In the genomic region with DNA sequence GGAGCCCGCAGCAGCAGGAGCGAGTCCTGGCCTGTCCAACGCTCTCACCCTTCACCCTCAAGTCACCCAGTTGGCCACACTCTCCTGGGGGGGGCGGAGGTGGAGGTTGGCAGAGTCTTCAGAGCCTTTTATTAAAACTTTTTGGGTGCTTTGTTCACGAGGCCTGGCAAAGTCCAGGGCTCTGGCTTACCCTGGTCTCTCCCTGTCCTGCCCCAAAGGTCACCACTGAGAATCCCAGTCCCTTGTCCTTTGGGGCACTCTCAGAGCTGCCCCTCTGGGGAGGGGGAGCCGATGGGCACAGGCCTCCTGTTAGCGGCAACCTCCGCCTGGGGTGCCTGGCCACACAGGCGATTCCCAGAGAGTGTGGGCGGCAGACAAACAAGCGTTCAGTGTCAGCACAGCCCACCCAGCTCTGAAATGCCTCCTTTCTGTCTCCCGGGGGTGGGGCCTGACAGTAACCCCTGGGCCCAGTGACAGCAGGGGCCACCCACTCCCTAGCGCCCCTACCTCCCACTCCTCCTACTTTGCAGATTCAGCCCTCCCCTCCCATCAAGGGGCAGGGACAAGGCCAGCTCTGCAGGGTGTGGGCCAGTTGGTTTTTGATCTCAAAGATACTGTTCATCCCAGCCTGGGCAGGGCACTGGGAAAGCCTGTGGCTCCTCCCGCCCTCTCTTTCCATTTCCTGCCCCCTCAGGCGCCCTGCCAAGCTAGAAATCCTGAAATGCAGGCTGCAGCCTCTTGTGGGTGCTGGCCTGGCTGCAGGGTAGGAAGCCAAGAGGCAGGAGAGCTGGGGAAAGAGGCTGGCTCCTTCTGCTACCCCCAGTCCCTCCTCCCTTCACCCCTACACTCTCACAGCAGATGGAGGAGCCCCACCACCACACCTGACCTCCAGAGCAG, we compare ENCODE assay signal across 1 cellular context.
TF ChIP-seq lines count a peak whose summit lies in the region.

No MANE protein-coding gene starts in this region.

TF ChIP-seq in GM23338, 12 proteins besides CTCF, POLR2A, EP300 and RAD21 (continued from another document):
- TF ChIP-seq, protein P1, sequence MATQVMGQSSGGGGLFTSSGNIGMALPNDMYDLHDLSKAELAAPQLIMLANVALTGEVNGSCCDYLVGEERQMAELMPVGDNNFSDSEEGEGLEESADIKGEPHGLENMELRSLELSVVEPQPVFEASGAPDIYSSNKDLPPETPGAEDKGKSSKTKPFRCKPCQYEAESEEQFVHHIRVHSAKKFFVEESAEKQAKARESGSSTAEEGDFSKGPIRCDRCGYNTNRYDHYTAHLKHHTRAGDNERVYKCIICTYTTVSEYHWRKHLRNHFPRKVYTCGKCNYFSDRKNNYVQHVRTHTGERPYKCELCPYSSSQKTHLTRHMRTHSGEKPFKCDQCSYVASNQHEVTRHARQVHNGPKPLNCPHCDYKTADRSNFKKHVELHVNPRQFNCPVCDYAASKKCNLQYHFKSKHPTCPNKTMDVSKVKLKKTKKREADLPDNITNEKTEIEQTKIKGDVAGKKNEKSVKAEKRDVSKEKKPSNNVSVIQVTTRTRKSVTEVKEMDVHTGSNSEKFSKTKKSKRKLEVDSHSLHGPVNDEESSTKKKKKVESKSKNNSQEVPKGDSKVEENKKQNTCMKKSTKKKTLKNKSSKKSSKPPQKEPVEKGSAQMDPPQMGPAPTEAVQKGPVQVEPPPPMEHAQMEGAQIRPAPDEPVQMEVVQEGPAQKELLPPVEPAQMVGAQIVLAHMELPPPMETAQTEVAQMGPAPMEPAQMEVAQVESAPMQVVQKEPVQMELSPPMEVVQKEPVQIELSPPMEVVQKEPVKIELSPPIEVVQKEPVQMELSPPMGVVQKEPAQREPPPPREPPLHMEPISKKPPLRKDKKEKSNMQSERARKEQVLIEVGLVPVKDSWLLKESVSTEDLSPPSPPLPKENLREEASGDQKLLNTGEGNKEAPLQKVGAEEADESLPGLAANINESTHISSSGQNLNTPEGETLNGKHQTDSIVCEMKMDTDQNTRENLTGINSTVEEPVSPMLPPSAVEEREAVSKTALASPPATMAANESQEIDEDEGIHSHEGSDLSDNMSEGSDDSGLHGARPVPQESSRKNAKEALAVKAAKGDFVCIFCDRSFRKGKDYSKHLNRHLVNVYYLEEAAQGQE (IDR thresholded peaks at IDR 0.05; ENCODE audit: unreplicated experiment): no peak
- no peak for TF ChIP-seq EZH2 (IDR thresholded peaks at IDR 0.05; ENCODE audit: low read depth, unreplicated experiment)
- TF ChIP-seq, protein P2, sequence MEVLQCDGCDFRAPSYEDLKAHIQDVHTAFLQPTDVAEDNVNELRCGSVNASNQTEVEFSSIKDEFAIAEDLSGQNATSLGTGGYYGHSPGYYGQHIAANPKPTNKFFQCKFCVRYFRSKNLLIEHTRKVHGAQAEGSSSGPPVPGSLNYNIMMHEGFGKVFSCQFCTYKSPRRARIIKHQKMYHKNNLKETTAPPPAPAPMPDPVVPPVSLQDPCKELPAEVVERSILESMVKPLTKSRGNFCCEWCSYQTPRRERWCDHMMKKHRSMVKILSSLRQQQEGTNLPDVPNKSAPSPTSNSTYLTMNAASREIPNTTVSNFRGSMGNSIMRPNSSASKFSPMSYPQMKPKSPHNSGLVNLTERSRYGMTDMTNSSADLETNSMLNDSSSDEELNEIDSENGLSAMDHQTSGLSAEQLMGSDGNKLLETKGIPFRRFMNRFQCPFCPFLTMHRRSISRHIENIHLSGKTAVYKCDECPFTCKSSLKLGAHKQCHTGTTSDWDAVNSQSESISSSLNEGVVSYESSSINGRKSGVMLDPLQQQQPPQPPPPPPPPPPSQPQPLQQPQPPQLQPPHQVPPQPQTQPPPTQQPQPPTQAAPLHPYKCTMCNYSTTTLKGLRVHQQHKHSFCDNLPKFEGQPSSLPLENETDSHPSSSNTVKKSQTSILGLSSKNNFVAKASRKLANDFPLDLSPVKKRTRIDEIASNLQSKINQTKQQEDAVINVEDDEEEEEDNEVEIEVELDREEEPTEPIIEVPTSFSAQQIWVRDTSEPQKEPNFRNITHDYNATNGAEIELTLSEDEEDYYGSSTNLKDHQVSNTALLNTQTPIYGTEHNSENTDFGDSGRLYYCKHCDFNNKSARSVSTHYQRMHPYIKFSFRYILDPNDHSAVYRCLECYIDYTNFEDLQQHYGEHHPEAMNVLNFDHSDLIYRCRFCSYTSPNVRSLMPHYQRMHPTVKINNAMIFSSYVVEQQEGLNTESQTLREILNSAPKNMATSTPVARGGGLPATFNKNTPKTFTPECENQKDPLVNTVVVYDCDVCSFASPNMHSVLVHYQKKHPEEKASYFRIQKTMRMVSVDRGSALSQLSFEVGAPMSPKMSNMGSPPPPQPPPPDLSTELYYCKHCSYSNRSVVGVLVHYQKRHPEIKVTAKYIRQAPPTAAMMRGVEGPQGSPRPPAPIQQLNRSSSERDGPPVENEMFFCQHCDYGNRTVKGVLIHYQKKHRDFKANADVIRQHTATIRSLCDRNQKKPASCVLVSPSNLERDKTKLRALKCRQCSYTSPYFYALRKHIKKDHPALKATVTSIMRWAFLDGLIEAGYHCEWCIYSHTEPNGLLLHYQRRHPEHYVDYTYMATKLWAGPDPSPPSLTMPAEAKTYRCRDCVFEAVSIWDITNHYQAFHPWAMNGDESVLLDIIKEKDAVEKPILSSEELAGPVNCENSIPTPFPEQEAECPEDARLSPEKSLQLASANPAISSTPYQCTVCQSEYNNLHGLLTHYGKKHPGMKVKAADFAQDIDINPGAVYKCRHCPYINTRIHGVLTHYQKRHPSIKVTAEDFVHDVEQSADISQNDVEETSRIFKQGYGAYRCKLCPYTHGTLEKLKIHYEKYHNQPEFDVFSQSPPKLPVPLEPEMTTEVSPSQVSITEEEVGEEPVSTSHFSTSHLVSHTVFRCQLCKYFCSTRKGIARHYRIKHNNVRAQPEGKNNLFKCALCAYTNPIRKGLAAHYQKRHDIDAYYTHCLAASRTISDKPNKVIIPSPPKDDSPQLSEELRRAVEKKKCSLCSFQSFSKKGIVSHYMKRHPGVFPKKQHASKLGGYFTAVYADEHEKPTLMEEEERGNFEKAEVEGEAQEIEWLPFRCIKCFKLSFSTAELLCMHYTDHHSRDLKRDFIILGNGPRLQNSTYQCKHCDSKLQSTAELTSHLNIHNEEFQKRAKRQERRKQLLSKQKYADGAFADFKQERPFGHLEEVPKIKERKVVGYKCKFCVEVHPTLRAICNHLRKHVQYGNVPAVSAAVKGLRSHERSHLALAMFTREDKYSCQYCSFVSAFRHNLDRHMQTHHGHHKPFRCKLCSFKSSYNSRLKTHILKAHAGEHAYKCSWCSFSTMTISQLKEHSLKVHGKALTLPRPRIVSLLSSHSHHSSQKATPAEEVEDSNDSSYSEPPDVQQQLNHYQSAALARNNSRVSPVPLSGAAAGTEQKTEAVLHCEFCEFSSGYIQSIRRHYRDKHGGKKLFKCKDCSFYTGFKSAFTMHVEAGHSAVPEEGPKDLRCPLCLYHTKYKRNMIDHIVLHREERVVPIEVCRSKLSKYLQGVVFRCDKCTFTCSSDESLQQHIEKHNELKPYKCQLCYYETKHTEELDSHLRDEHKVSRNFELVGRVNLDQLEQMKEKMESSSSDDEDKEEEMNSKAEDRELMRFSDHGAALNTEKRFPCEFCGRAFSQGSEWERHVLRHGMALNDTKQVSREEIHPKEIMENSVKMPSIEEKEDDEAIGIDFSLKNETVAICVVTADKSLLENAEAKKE (CRISPR knock-in tag; IDR thresholded peaks at IDR 0.05): no peak
- no peak for TF ChIP-seq CREB1 (CRISPR knock-in tag; IDR thresholded peaks at IDR 0.05; ENCODE audit: low read depth)
- no peak for TF ChIP-seq ZNF114 (CRISPR knock-in tag; IDR thresholded peaks at IDR 0.05)
- TF ChIP-seq JUNB (IDR thresholded peaks at IDR 0.05; ENCODE audit: unreplicated experiment): no peak
- TF ChIP-seq EZH2phosphoT487 (IDR thresholded peaks at IDR 0.05; ENCODE audit: unreplicated experiment): no peak
- no peak for TF ChIP-seq STAT1 (IDR thresholded peaks at IDR 0.05; ENCODE audit: unreplicated experiment)
- TF ChIP-seq, protein P3, sequence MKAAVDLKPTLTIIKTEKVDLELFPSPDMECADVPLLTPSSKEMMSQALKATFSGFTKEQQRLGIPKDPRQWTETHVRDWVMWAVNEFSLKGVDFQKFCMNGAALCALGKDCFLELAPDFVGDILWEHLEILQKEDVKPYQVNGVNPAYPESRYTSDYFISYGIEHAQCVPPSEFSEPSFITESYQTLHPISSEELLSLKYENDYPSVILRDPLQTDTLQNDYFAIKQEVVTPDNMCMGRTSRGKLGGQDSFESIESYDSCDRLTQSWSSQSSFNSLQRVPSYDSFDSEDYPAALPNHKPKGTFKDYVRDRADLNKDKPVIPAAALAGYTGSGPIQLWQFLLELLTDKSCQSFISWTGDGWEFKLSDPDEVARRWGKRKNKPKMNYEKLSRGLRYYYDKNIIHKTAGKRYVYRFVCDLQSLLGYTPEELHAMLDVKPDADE (IDR thresholded peaks at IDR 0.05): no peak
